In genomic region chr3:129020691-129021090, GRCh38 we compare ENCODE assay signal across 26 cellular contexts. TPM values are rescaled to one million over a fixed set of nuclear protein-coding genes. Genes with fewer than 3 reads are reported as not detected.
"Had no signal": no experiment of that assay in that cellular context is flagged by ENCODE, and none has a peak within 500 bp of the region (broad histone marks: within the 10 kb centered on the region; RNA-seq: fewer than 3 reads in every experiment).

No MANE protein-coding gene starts in this region.

- H3K9me3 ChIP-seq: neutrophil, SJCRH30, testis had no signal

- H3K27me3 Mint-ChIP-seq: activated naive CD8-positive, alpha-beta T cell; brain; central memory CD8-positive, alpha-beta T cell; naive thymus-derived CD8-positive, alpha-beta T cell; stimulated activated naive CD8-positive, alpha-beta T cell treated with anti-CD3 and anti-CD28 coated beads, Interleukin-15, Interleukin-2, amounts not matched to agents 100 ng/mL and 50 ng/mL, for 24 hours had no signal

- H3K79me2 ChIP-seq: parathyroid adenoma had no signal

- H3K9ac ChIP-seq: parathyroid adenoma had no signal

- H3K4me3 Mint-ChIP-seq: activated CD8-positive, alpha-beta T cell treated with anti-CD3 and anti-CD28 coated beads, Interleukin-2, amount 10 ng/mL, durations not matched to agents 7 days and 5 days; activated naive CD8-positive, alpha-beta T cell; brain; central memory CD8-positive, alpha-beta T cell; dendritic cell treated with granulocyte-macrophage colony-stimulating factor and Interleukin-4, amounts not matched to agents 40 ng/mL and 50 ng/mL, for 4 days; naive thymus-derived CD8-positive, alpha-beta T cell; stimulated activated naive CD8-positive, alpha-beta T cell treated with anti-CD3 and anti-CD28 coated beads, Interleukin-15, Interleukin-2, amounts not matched to agents 100 ng/mL and 50 ng/mL, for 24 hours; WTC11 had no signal

- FAIRE-seq: TTC549, urothelium cell line had no signal

- H3K27me3 ChIP-seq: SJCRH30, testis had no signal

- H3K4me3 ChIP-seq: SJCRH30, smooth muscle cell, testis had no signal

- H3K9me3 Mint-ChIP-seq: brain; central memory CD8-positive, alpha-beta T cell; dendritic cell treated with granulocyte-macrophage colony-stimulating factor and Interleukin-4, amounts not matched to agents 40 ng/mL and 50 ng/mL, for 4 days; naive thymus-derived CD8-positive, alpha-beta T cell; stimulated activated naive CD8-positive, alpha-beta T cell treated with anti-CD3 and anti-CD28 coated beads, Interleukin-15, Interleukin-2, amounts not matched to agents 100 ng/mL and 50 ng/mL, for 24 hours; WTC11 had no signal

- H3K27ac Mint-ChIP-seq: activated CD8-positive, alpha-beta T cell treated with anti-CD3 and anti-CD28 coated beads, Interleukin-2, amount 10 ng/mL, durations not matched to agents 7 days and 5 days; activated naive CD8-positive, alpha-beta T cell; brain; dendritic cell treated with granulocyte-macrophage colony-stimulating factor and Interleukin-4, amounts not matched to agents 40 ng/mL and 50 ng/mL, for 4 days; stimulated activated naive CD8-positive, alpha-beta T cell treated with anti-CD3 and anti-CD28 coated beads, Interleukin-15, Interleukin-2, amounts not matched to agents 100 ng/mL and 50 ng/mL, for 24 hours; WTC11 had no signal

- H3K36me3 Mint-ChIP-seq: brain; naive thymus-derived CD8-positive, alpha-beta T cell; WTC11 had no signal

- H2AFZ ChIP-seq: parathyroid adenoma had no signal

- H3K36me3 ChIP-seq: neutrophil, SJCRH30 had no signal

- H3K4me1 ChIP-seq: parathyroid adenoma, SJCRH30 had no signal

- H3K27ac ChIP-seq: neutrophil, parathyroid adenoma, SJCRH30, testis had no signal

- DNase-seq: activated CD4-positive, alpha-beta T cell treated with anti-CD3 and anti-CD28 coated beads for 48 hours; activated CD8-positive, alpha-beta memory T cell treated with anti-CD3 and anti-CD28 coated beads, Interleukin-2, amount 50 U/mL, for 4 hours; activated CD8-positive, alpha-beta T cell treated with anti-CD3 and anti-CD28 coated beads, Interleukin-2, amount 10 ng/mL, durations not matched to agents 7 days and 5 days; activated gamma-delta T cell treated with Interleukin-2 at 50 U/mL for 16 hours; activated T-cell treated with anti-CD3 and anti-CD28 coated beads, Interleukin-2, amount 50 U/mL, for 48 hours; amygdala; effector memory CD4-positive, alpha-beta T cell; hypothalamus; SJCRH30; SW 1271; testis had no signal

- ATAC-seq: activated CD8-positive, alpha-beta T cell treated with anti-CD3 and anti-CD28 coated beads, Interleukin-2, amount 10 ng/mL, durations not matched to agents 7 days and 5 days; naive thymus-derived CD8-positive, alpha-beta T cell; WTC11 had no signal

- H3K4me2 ChIP-seq: smooth muscle cell had no signal

RNA-seq across cellular contexts. Expression of gene EFCC1, which starts 19.6 kb away (rescaled TPM):
- total RNA-seq: kidney epithelial cell, smooth muscle cell had no signal

RNA-seq across cellular contexts. Expression of gene CFAP92, which starts 26.8 kb away (rescaled TPM):
- total RNA-seq: T-helper 2 cell treated with Interferon-gamma antibody and Interleukin-4, amounts not matched to agents 100 ng/mL and 5 ng/mL, for 36 hours had no signal

RNA-seq across cellular contexts. Expression of gene GP9, which starts 39.9 kb away (rescaled TPM):
- total RNA-seq: activated CD8-positive, alpha-beta T cell treated with anti-CD3 and anti-CD28 coated beads, Interleukin-2, amount 10 ng/mL, durations not matched to agents 7 days and 5 days; kidney epithelial cell; lower leg skin; naive thymus-derived CD8-positive, alpha-beta T cell; SJCRH30; smooth muscle cell; T-helper 2 cell treated with Interferon-gamma antibody and Interleukin-4, amounts not matched to agents 100 ng/mL and 5 ng/mL, for 36 hours; WTC11 had no signal
- polyA plus RNA-seq: naive thymus-derived CD8-positive, alpha-beta T cell; smooth muscle cell had no signal
